In genomic region chr13:48344264-48344663, GRCh38 we compare ENCODE assay signal across 28 cellular contexts.
"Had no signal": no experiment of that assay in that cellular context is flagged by ENCODE, and none has a peak within 500 bp of the region (broad histone marks: within the 10 kb centered on the region; RNA-seq: fewer than 3 reads in every experiment).

No MANE protein-coding gene starts in this region.

- H3K27me3 Mint-ChIP-seq: naive B cell; stimulated activated naive CD8-positive, alpha-beta T cell treated with anti-CD3 and anti-CD28 coated beads, Interleukin-15, Interleukin-2, amounts not matched to agents 100 ng/mL and 50 ng/mL, for 24 hours had no signal

- H3K27ac Mint-ChIP-seq: mesothelial cell of epicardium; natural killer cell; stimulated activated effector memory CD8-positive, alpha-beta T cell treated with anti-CD3 and anti-CD28 coated beads, Interleukin-12 subunit alpha, Interleukin-12 subunit beta, amount 100 ng/mL, for 72 hours; stimulated activated naive CD8-positive, alpha-beta T cell treated with anti-CD3 and anti-CD28 coated beads, Interleukin-15, Interleukin-2, amounts not matched to agents 100 ng/mL and 50 ng/mL, for 24 hours had no signal

- H3K4me3 ChIP-seq: left lung, lung, pancreas, psoas muscle, right atrium auricular region, right lobe of liver, smooth muscle cell, suprapubic skin, thoracic aorta, tibial artery, upper lobe of right lung had no signal

- H3K4me1 Mint-ChIP-seq: mesothelial cell of epicardium had no signal

- H3K9me3 ChIP-seq: pancreas, psoas muscle, right lobe of liver, suprapubic skin, thoracic aorta, upper lobe of right lung had no signal

- H3K27me3 ChIP-seq: left lung, pancreas, right atrium auricular region, right lobe of liver, suprapubic skin, tibial artery, upper lobe of right lung had no signal

- ATAC-seq: left colon; left lung; natural killer cell; pancreas; psoas muscle; right lobe of liver; stimulated activated effector memory CD8-positive, alpha-beta T cell treated with anti-CD3 and anti-CD28 coated beads, Interleukin-12 subunit alpha, Interleukin-12 subunit beta, amount 100 ng/mL, for 72 hours; upper lobe of right lung had no signal

- H3K36me3 ChIP-seq: right lobe of liver, thoracic aorta had no signal

- H3K4me3 Mint-ChIP-seq: immature natural killer cell; mesothelial cell of epicardium; naive B cell; natural killer cell; stimulated activated effector memory CD8-positive, alpha-beta T cell treated with anti-CD3 and anti-CD28 coated beads, Interleukin-12 subunit alpha, Interleukin-12 subunit beta, amount 100 ng/mL, for 72 hours; stimulated activated naive CD8-positive, alpha-beta T cell treated with anti-CD3 and anti-CD28 coated beads, Interleukin-15, Interleukin-2, amounts not matched to agents 100 ng/mL and 50 ng/mL, for 24 hours had no signal

- DNase-seq: hypothalamus; immature natural killer cell; kidney; left colon; left lung; mesendoderm; naive B cell; natural killer cell; nucleus accumbens; psoas muscle; right lobe of liver; stimulated activated CD4-positive, alpha-beta T cell treated with anti-CD3 and anti-CD28 coated beads, Interleukin-12 subunit alpha, Interleukin-12 subunit beta, amount 100 ng/mL, for 4 hours; stimulated activated CD4-positive, alpha-beta T cell treated with anti-CD3 and anti-CD28 coated beads, Interleukin-15, amount 100 ng/mL, for 24 hours; stimulated activated CD4-positive, alpha-beta T cell treated with anti-CD3 and anti-CD28 coated beads, Interleukin-2, amount 100 ng/mL, for 24 hours; stimulated activated CD4-positive, alpha-beta T cell treated with anti-CD3 and anti-CD28 coated beads, Interleukin-4, amount 100 ng/mL, for 24 hours; stimulated activated naive CD4-positive, alpha-beta T cell; tibial artery; trophoblast cell; upper lobe of right lung had no signal

- H3K4me1 ChIP-seq: left lung, pancreas, psoas muscle, right atrium auricular region, right lobe of liver, suprapubic skin, tibial artery, upper lobe of right lung had no signal

- H3K27ac ChIP-seq: left lung, pancreas, psoas muscle, right atrium auricular region, right lobe of liver, suprapubic skin, thoracic aorta, tibial artery, upper lobe of right lung had no signal
